ENCODE assay signal across 1 cellular context in the genomic region with DNA sequence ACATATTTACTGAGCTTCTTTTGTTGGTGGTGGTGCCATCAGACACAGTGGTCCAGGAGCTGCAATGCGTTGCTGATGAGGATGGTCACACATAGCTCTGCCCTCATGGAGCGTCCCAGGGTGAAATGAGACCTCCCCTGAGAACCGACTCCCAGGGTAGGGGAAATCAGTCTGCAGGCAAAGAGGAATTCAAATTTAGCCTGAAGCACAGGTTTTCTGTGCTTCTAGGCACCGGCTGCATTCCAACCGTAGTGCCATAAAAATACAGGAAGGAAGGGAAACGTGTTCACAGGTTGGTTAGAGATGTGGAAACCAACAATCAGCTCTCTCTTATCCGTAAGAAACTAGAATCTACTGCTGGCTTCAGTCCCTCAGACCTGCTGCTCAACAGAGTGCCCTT.
TF ChIP-seq lines count a peak whose summit lies in the region.

No MANE protein-coding gene starts in this region.

TF ChIP-seq in GM12878, 131 proteins besides CTCF, POLR2A, EP300 and RAD21:
- TF ChIP-seq, protein P1, sequence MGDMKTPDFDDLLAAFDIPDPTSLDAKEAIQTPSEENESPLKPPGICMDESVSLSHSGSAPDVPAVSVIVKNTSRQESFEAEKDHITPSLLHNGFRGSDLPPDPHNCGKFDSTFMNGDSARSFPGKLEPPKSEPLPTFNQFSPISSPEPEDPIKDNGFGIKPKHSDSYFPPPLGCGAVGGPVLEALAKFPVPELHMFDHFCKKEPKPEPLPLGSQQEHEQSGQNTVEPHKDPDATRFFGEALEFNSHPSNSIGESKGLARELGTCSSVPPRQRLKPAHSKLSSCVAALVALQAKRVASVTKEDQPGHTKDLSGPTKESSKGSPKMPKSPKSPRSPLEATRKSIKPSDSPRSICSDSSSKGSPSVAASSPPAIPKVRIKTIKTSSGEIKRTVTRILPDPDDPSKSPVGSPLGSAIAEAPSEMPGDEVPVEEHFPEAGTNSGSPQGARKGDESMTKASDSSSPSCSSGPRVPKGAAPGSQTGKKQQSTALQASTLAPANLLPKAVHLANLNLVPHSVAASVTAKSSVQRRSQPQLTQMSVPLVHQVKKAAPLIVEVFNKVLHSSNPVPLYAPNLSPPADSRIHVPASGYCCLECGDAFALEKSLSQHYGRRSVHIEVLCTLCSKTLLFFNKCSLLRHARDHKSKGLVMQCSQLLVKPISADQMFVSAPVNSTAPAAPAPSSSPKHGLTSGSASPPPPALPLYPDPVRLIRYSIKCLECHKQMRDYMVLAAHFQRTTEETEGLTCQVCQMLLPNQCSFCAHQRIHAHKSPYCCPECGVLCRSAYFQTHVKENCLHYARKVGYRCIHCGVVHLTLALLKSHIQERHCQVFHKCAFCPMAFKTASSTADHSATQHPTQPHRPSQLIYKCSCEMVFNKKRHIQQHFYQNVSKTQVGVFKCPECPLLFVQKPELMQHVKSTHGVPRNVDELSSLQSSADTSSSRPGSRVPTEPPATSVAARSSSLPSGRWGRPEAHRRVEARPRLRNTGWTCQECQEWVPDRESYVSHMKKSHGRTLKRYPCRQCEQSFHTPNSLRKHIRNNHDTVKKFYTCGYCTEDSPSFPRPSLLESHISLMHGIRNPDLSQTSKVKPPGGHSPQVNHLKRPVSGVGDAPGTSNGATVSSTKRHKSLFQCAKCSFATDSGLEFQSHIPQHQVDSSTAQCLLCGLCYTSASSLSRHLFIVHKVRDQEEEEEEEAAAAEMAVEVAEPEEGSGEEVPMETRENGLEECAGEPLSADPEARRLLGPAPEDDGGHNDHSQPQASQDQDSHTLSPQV (IDR thresholded peaks at IDR 0.05), result no peak
